In genomic region chr10:122566632-122567031, GRCh38 we compare ENCODE assay signal across 23 cellular contexts. TPM values are rescaled to one million over a fixed set of nuclear protein-coding genes. Genes with fewer than 3 reads are reported as not detected.
"Had no signal": no experiment of that assay in that cellular context is flagged by ENCODE, and none has a peak within 500 bp of the region (broad histone marks: within the 10 kb centered on the region; RNA-seq: fewer than 3 reads in every experiment).

No MANE protein-coding gene starts in this region.

- H3K36me3 ChIP-seq: colonic mucosa, esophagus muscularis mucosa, heart right ventricle, left lung, lower lobe of right lung had no signal

- H3K9me3 ChIP-seq: colonic mucosa, esophagus muscularis mucosa, heart right ventricle, left lung, lower lobe of right lung had no signal

- H3K27ac Mint-ChIP-seq: dendritic cell treated with granulocyte-macrophage colony-stimulating factor and Interleukin-4, amounts not matched to agents 40 ng/mL and 50 ng/mL, for 4 days; naive B cell had no signal

- H3K4me3 Mint-ChIP-seq: dendritic cell treated with granulocyte-macrophage colony-stimulating factor and Interleukin-4, amounts not matched to agents 40 ng/mL and 50 ng/mL, for 4 days; naive B cell had no signal

- H3K4me1 ChIP-seq: colonic mucosa, foreskin keratinocyte had no signal

- H3K4me3 ChIP-seq: colonic mucosa, left lung had no signal

- H3K9me3 Mint-ChIP-seq: dendritic cell treated with granulocyte-macrophage colony-stimulating factor and Interleukin-4, amounts not matched to agents 40 ng/mL and 50 ng/mL, for 4 days had no signal

- FAIRE-seq: frontal cortex, islet of Langerhans, keratinocyte had no signal

- H3K4me1 Mint-ChIP-seq: naive B cell had no signal

- DNase-seq: colonic mucosa; cortex of kidney; effector CD4-positive, alpha-beta T cell; foreskin keratinocyte; hippocampal formation; left cardiac atrium; lower lobe of right lung; midbrain had no signal

- H3K27me3 ChIP-seq: colonic mucosa had no signal

- H3K36me3 Mint-ChIP-seq: naive B cell had no signal

- H3K27ac ChIP-seq: colonic mucosa, foreskin keratinocyte, heart right ventricle, left lung, lower lobe of right lung had no signal

RNA-seq across cellular contexts. Expression of gene DMBT1, which starts 6.1 kb away (rescaled TPM):
- total RNA-seq: dermis microvascular lymphatic vessel endothelial cell, endothelial cell of umbilical vein, epithelial cell of proximal tubule, fibroblast of villous mesenchyme, frontal cortex, left cardiac atrium, lung microvascular endothelial cell, mononuclear cell had no signal
- polyA plus RNA-seq: fibroblast of lung had no signal
